In the genomic region with DNA sequence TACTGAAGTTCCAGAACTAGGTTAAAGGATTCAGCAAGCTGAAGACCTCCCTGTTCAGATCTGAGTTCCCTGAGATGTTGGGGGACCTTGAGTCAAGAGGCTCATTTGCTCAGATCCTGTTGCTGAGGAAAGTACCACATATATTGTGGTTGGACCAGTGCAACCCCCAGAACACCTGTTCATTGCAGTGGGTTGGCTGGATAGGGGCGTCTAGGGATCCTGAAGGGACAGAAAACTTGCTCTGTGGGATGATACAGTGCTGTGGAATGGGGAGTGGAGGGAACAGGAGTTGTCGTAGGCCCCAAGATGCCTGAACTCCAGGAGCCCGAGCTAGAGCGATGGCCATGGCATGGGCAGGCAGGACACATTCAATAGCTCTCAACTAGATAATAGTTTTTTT, we compare ENCODE assay signal across 20 cellular contexts. TPM values are rescaled to one million over a fixed set of nuclear protein-coding genes. Genes with fewer than 3 reads are reported as not detected.
DNase-seq lines count a peak whose midpoint lies in the region; TF ChIP-seq lines count a peak whose summit lies in the region.
"Had no signal": no experiment of that assay in that cellular context is flagged by ENCODE, and none has a peak within 500 bp of the region (broad histone marks: within the 10 kb centered on the region; RNA-seq: fewer than 3 reads in every experiment).

No MANE protein-coding gene starts in this region.

- no peak overlapping the region for H3K18ac ChIP-seq in H9 (ENCODE audit: insufficient read length, low read depth, low read length)

- no peak overlapping the region for H4K5ac ChIP-seq in H9 (ENCODE audit: insufficient read length, low read depth, low read length)

- H3K4ac ChIP-seq in H9 (ENCODE audit: low read depth, low read length): no peak overlapping the region

- peaks cover 0 to 3% (median 0%) of the 10 kb centered on the region in 11 experiments; a peak in 4 of 22 replicates for H3K36me3 ChIP-seq in BLaER1 treated with 17β-estradiol and CSF1 and Interleukin-3, amounts not matched to agents 10 nM and 100 nM
- H3K36me3 ChIP-seq in KOPT-K1 (ENCODE audit: insufficient read depth, low read length) (no peaks in the 10 kb centered on the region), skeletal muscle tissue (ENCODE audit: control insufficient read depth in 3 of 3, insufficient read depth in 3 of 3, low read length in 3 of 3) (no peaks in the 10 kb centered on the region)
- H3K36me3 ChIP-seq in CD8-positive, alpha-beta memory T cell (ENCODE audit: insufficient read depth, low read length): no peaks in the 10 kb centered on the region
- H3K36me3 ChIP-seq: MG63, SJSA1 had no signal

- H4K91ac ChIP-seq in H9 (ENCODE audit: insufficient read length, low read depth, low read length): no peak overlapping the region

- H3K36me3 Mint-ChIP-seq in H9 (ENCODE audit: insufficient read depth in 1 of 3, low read depth in 3 of 3): no peaks in the 10 kb centered on the region; a peak in 1 of 7 replicates
- no peaks in the 10 kb centered on the region for H3K36me3 Mint-ChIP-seq in CD8-positive, alpha-beta memory T cell
- H3K36me3 Mint-ChIP-seq: CD14-positive monocyte had no signal

- H3K4me1 ChIP-seq in BLaER1 treated with 17β-estradiol and CSF1 and Interleukin-3, amounts not matched to agents 10 nM and 100 nM: peaks cover 64 to 100% (median 97%) of the 10 kb centered on the region in 10 experiments
- peaks cover 44 to 67% (median 64%) of the 10 kb centered on the region in 3 donors for H3K4me1 ChIP-seq in skeletal muscle tissue (ENCODE audit: control insufficient read depth in 3 of 3, insufficient read depth in 3 of 3, low read length in 3 of 3)
- H3K4me1 ChIP-seq in H9 (ENCODE audit: insufficient read depth, low read length): peaks cover 4% of the 10 kb centered on the region
- peaks cover 9% of the 10 kb centered on the region for H3K4me1 ChIP-seq in CD8-positive, alpha-beta memory T cell (ENCODE audit: insufficient read depth, low read length)
- H3K4me1 ChIP-seq: SJSA1 had no signal

- no peak overlapping the region for H3K14ac ChIP-seq in H9 (ENCODE audit: insufficient read depth, low read length)

- no peak overlapping the region for H3K56ac ChIP-seq in H9 (ENCODE audit: insufficient read length, low read depth, low read length)

- H2BK20ac ChIP-seq in H9 (ENCODE audit: low read depth, low read length, poor library complexity, severe bottlenecking): no peak overlapping the region

- peak overlapping the region; percentile 84 to 100 (median 93); a peak in 21 of 22 replicates for H3K4me2 ChIP-seq in BLaER1 treated with 17β-estradiol and CSF1 and Interleukin-3, amounts not matched to agents 10 nM and 100 nM
- H3K4me2 ChIP-seq in H9 (ENCODE audit: insufficient read depth, insufficient read length, low read length): no peak overlapping the region
- H3K4me2 ChIP-seq: KMS-11 had no signal

- H2BK15ac ChIP-seq in H9 (ENCODE audit: low read depth, low read length): no peak overlapping the region

- H3T11ph ChIP-seq in H9 (ENCODE audit: low read length): no peak overlapping the region

- no peak overlapping the region for H2BK5ac ChIP-seq in H9 (ENCODE audit: insufficient read length, low read length)

- H3K27me3 Mint-ChIP-seq in H9 (ENCODE audit: low read depth): peaks cover 75% of the 10 kb centered on the region
- H3K27me3 Mint-ChIP-seq in CD8-positive, alpha-beta memory T cell: peaks cover 26 to 48% of the 10 kb centered on the region in 2 donors

- CTCF ChIA-PET in CD8-positive, alpha-beta memory T cell (lab: Charles Lee): interaction anchor here (0.9 to 2.8 kb wide), 4 partner anchors 11 to 253 kb away, joined by 3 to 13 read pairs (median 5); no protein-coding TSS in a partner anchor

- H3K4me1 Mint-ChIP-seq in H9: peaks cover 16 to 22% of the 10 kb centered on the region in 2 experiments
- peaks cover 5 to 19% (median 9%) of the 10 kb centered on the region in 3 donors for H3K4me1 Mint-ChIP-seq in CD8-positive, alpha-beta memory T cell

- H3K27me3 ChIP-seq in BLaER1 treated with 17β-estradiol and CSF1 and Interleukin-3, amounts not matched to agents 10 nM and 100 nM: peaks cover 0 to 43% (median 0%) of the 10 kb centered on the region in 11 experiments; a peak in 4 of 22 replicates
- H3K27me3 ChIP-seq in skeletal muscle tissue (ENCODE audit: control insufficient read depth in 3 of 3, insufficient read depth in 3 of 3, low read length in 3 of 3) (no peaks in the 10 kb centered on the region), H9 (ENCODE audit: insufficient read depth, low read length) (peaks cover 8% of the 10 kb centered on the region; the same call in 1 of the 2 replicates)
- H3K27me3 ChIP-seq in CD8-positive, alpha-beta memory T cell (ENCODE audit: insufficient read depth, low read length, poor library complexity, severe bottlenecking): peaks cover 12% of the 10 kb centered on the region

- POLR2A ChIA-PET in CD8-positive, alpha-beta memory T cell (lab: Charles Lee): interaction anchor here (0.6 kb wide), 1 partner anchor 1183 kb away, joined by 3 read pairs; no protein-coding TSS in a partner anchor

- WGBS in H9 (ENCODE audit: extremely low coverage, insufficient read length, low lambda C conversion rate): no CpG with 5 or more reads among the region's 4 CpGs

- H3K23ac ChIP-seq in H9 (ENCODE audit: insufficient read length, low read depth, low read length): no peak overlapping the region

- no peak overlapping the region; a peak in 1 of 7 replicates for H3K27ac Mint-ChIP-seq in H9
- H3K27ac Mint-ChIP-seq in CD8-positive, alpha-beta memory T cell: peak overlapping the region in 2 of 8 donors; percentile 50 to 70

- no peak overlapping the region for H4K8ac ChIP-seq in H9 (replicated peaks; ENCODE audit: insufficient read length, low read depth, low read length)

- H2BK12ac ChIP-seq in H9 (ENCODE audit: insufficient read length, low read depth, low read length): no peak overlapping the region

- H3K9ac ChIP-seq in BLaER1 treated with 17β-estradiol and CSF1 and Interleukin-3, amounts not matched to agents 10 nM and 100 nM: peak overlapping the region in 9 of 11 experiments; percentile 44 to 92 (median 78); a peak in 14 of 22 replicates
- H3K9ac ChIP-seq in skeletal muscle tissue (ENCODE audit: low read depth in 1 of 3, low read length in 3 of 3) (peak overlapping the region in 2 of 3 donors; percentile 58 to 87), H9 (ENCODE audit: extremely low read depth, insufficient read length, low read length) (no peak overlapping the region)
- H3K9ac ChIP-seq: KMS-11 had no signal

- no peaks in the 10 kb centered on the region for H3K9me3 Mint-ChIP-seq in H9
- H3K9me3 Mint-ChIP-seq in CD8-positive, alpha-beta memory T cell: no peaks in the 10 kb centered on the region

- no peak for TF ChIP-seq CTCF in coronary artery (IDR thresholded peaks at IDR 0.05)
- no peak for TF ChIP-seq CTCF in H9 (conservative IDR thresholded peaks at IDR 0.05)

- peak overlapping the region in 6 of 10 experiments; percentile 43 to 57 (median 52); a peak in 8 of 20 replicates for H3K4me3 ChIP-seq in BLaER1 treated with 17β-estradiol and CSF1 and Interleukin-3, amounts not matched to agents 10 nM and 100 nM
- H3K4me3 ChIP-seq in coronary artery: no peak overlapping the region
- H3K4me3 ChIP-seq in skeletal muscle tissue (ENCODE audit: low read length in 3 of 3): no peak overlapping the region
- no peak overlapping the region for H3K4me3 ChIP-seq in CD8-positive, alpha-beta memory T cell (ENCODE audit: low read length)
- H3K4me3 ChIP-seq: MG63, SJSA1 had no signal

- no peak for DNase-seq in coronary artery (ENCODE audit: low spot score)
- DNase-seq in H9: no peak
- no peak for DNase-seq in kidney tubule cell (ENCODE audit: low spot score)
- no peak for DNase-seq in CD8-positive, alpha-beta memory T cell
- DNase-seq: ACHN, DMS79 treated with DMSO at 0.1 percent for 48 hours, MG63, NCI-H1048, NCI-H1436, NCI-H2029, NCI-H345, NCI-H524 treated with DMSO at 0.1 percent for 48 hours, PC-3, RPMI8226 had no signal

- H3K4me3 Mint-ChIP-seq in H9: no peak overlapping the region
- H3K4me3 Mint-ChIP-seq in CD8-positive, alpha-beta memory T cell: no peak overlapping the region
- H3K4me3 Mint-ChIP-seq: CD14-positive monocyte had no signal

- H3K79me1 ChIP-seq in H9 (ENCODE audit: insufficient read depth, low read depth, low read length, poor library complexity, severe bottlenecking): no peaks in the 10 kb centered on the region

- no peaks in the 10 kb centered on the region for H3K79me2 ChIP-seq in H9 (ENCODE audit: insufficient read depth, low read length)

- no peak overlapping the region for H2AK5ac ChIP-seq in H9 (ENCODE audit: insufficient read length, low read length)

- peak overlapping the region in 8 of 11 experiments; percentile 75 to 98 (median 92); a peak in 16 of 22 replicates for H3K27ac ChIP-seq in BLaER1 treated with 17β-estradiol and CSF1 and Interleukin-3, amounts not matched to agents 10 nM and 100 nM
- H3K27ac ChIP-seq in KOPT-K1 (ENCODE audit: low read depth, low read length, poor library complexity, severe bottlenecking) (peak overlapping the region; percentile 62), coronary artery (peak overlapping the region; percentile 85 to 93), skeletal muscle tissue (ENCODE audit: low read depth, low read length) (peak overlapping the region; percentile 95), H9 (ENCODE audit: insufficient read length, low read depth, low read length) (no peak overlapping the region)
- H3K27ac ChIP-seq in CD8-positive, alpha-beta memory T cell (ENCODE audit: low read depth, low read length): no peak overlapping the region
- H3K27ac ChIP-seq: KMS-11, SJSA1 had no signal

- peaks cover 0 to 7% (median 0%) of the 10 kb centered on the region in 11 experiments; a peak in 2 of 22 replicates for H4K20me1 ChIP-seq in BLaER1 treated with 17β-estradiol and CSF1 and Interleukin-3, amounts not matched to agents 10 nM and 100 nM
- no peaks in the 10 kb centered on the region for H4K20me1 ChIP-seq in H9 (ENCODE audit: control insufficient read depth, insufficient read depth, insufficient read length)

- no peak overlapping the region for H2AFZ ChIP-seq in H9 (ENCODE audit: low read length)

- H3K9me3 ChIP-seq in BLaER1 treated with 17β-estradiol and CSF1 and Interleukin-3, amounts not matched to agents 10 nM and 100 nM (replicated peaks in 1 of 11): no peaks in the 10 kb centered on the region
- no peaks in the 10 kb centered on the region for H3K9me3 ChIP-seq in KOPT-K1 (ENCODE audit: insufficient read depth, low read length, poor library complexity, severe bottlenecking)
- H3K9me3 ChIP-seq in skeletal muscle tissue (ENCODE audit: control insufficient read depth in 3 of 3, low read length in 3 of 3): no peaks in the 10 kb centered on the region
- H3K9me3 ChIP-seq in H9 (ENCODE audit: control insufficient read depth, low read depth, low read length): no peaks in the 10 kb centered on the region
- H3K9me3 ChIP-seq in CD8-positive, alpha-beta memory T cell (ENCODE audit: low read length): no peaks in the 10 kb centered on the region
- H3K9me3 ChIP-seq: MG63, SJSA1 had no signal

- no peak overlapping the region for H2BK120ac ChIP-seq in H9 (ENCODE audit: low read depth, low read length, poor library complexity, severe bottlenecking)

- peaks cover 3% of the 10 kb centered on the region for H3K23me2 ChIP-seq in H9 (ENCODE audit: insufficient read length, low read depth, low read length, poor library complexity, severe bottlenecking)

RNA-seq across cellular contexts. Expression of gene MAPKAPK2, which starts 24.6 kb away (rescaled TPM):
- 26.6 TPM for total RNA-seq in skeletal muscle tissue
- total RNA-seq in H9 (2021): 48.0 and 50.1 TPM in 2 replicates
- 10 to 100 TPM; 78.4 to 79.1 TPM for total RNA-seq in CD8-positive, alpha-beta memory T cell
- polyA plus RNA-seq in CD8-positive, alpha-beta memory T cell: 5.0 TPM

RNA-seq across cellular contexts. Expression of gene DYRK3, which starts 24.8 kb away (rescaled TPM):
- total RNA-seq in skeletal muscle tissue (13.0 TPM), H9 (2021) (4.0 and 4.7 TPM in 2 replicates)
- total RNA-seq in CD8-positive, alpha-beta memory T cell: 10 to 100 TPM; 11.0 to 11.7 TPM
- not detected for polyA plus RNA-seq in CD8-positive, alpha-beta memory T cell
- polyA plus RNA-seq: CD14-positive monocyte had no signal

RNA-seq across cellular contexts. Expression of gene EIF2D, which starts 47.9 kb away (rescaled TPM):
- total RNA-seq in skeletal muscle tissue (25.6 TPM), H9 (2021) (32.7 and 35.8 TPM in 2 replicates)
- 10 to 100 TPM; 82.7 to 88.7 TPM for total RNA-seq in CD8-positive, alpha-beta memory T cell
- polyA plus RNA-seq in CD8-positive, alpha-beta memory T cell: 35.3 TPM

Comparison
In these comparisons a context has a peak if more than half of its experiments do, and no peak if none do; other contexts are left out.
1. H3K27ac ChIP-seq: peak in BLaER1 treated with 17β-estradiol and CSF1 and Interleukin-3, amounts not matched to agents 10 nM and 100 nM (8 of 11), KOPT-K1 (single experiment), coronary artery (2 of 2) and skeletal muscle tissue (single experiment); none in H9 (single experiment) and CD8-positive, alpha-beta memory T cell (single experiment).
2. H3K4me3 ChIP-seq: peak in BLaER1 treated with 17β-estradiol and CSF1 and Interleukin-3, amounts not matched to agents 10 nM and 100 nM (6 of 10); none in coronary artery (single experiment), skeletal muscle tissue (0 of 3) and CD8-positive, alpha-beta memory T cell (single experiment).